In genomic region chr18:62663731-62664336, GRCh38 we compare ENCODE assay signal across 1 cellular context.
A peak's percentile ranks its signal among the peaks of the same experiment; 100 is the strongest.
TF ChIP-seq lines count a peak whose summit lies in the region.

No MANE protein-coding gene starts in this region.

TF ChIP-seq in K562, 482 proteins besides CTCF, POLR2A, EP300 and RAD21 (continued from another document and continues in another):
- no peak for TF ChIP-seq ZBTB49 (CRISPR knock-in tag; IDR thresholded peaks at IDR 0.05; ENCODE audit: borderline replicate concordance)
- no peak for TF ChIP-seq ILK (tag; IDR thresholded peaks at IDR 0.05; ENCODE audit: borderline replicate concordance, low read depth)
- TF ChIP-seq ZNF165 (CRISPR knock-in tag; IDR thresholded peaks at IDR 0.05; ENCODE audit: borderline replicate concordance) = no peak
- no peak for TF ChIP-seq KDM2B (CRISPR knock-in tag; IDR thresholded peaks at IDR 0.05)
- TF ChIP-seq JUN (IDR thresholded peaks at IDR 0.05; ENCODE audit: borderline replicate concordance, low read depth, low read length) = peak; percentile 87
- no peak for TF ChIP-seq JUN (CRISPR knock-in tag; IDR thresholded peaks at IDR 0.05; ENCODE audit: borderline replicate concordance)
- 0 out of 4 replicates have a peak, but pooled peaks of 1 of the 2 experiments have one; percentile 22 for TF ChIP-seq NRF1 (conservative IDR thresholded peaks at IDR 0.05 in 1 of 2, IDR thresholded peaks at IDR 0.05 in 1 of 2)
- TF ChIP-seq CXXC5 (CRISPR knock-in tag; IDR thresholded peaks at IDR 0.05) = 0 out of 2 replicates have a peak, but pooled peaks have one; percentile 18
- TF ChIP-seq XRCC5 (IDR thresholded peaks at IDR 0.05; ENCODE audit: low read depth, low read length) = 0 out of 2 replicates have a peak, but pooled peaks have one; percentile 12
- TF ChIP-seq HDGF (IDR thresholded peaks at IDR 0.05) = no peak
- no peak for TF ChIP-seq TFAM (CRISPR knock-in tag; conservative IDR thresholded peaks at IDR 0.05)
- no peak for TF ChIP-seq SP1 (CRISPR knock-in tag; IDR thresholded peaks at IDR 0.05)
- TF ChIP-seq RBM17 (IDR thresholded peaks at IDR 0.05; ENCODE audit: borderline replicate concordance, low read depth, low read length) = no peak
- no peak for TF ChIP-seq CREB3L1 (IDR thresholded peaks at IDR 0.05; ENCODE audit: borderline replicate concordance, low read depth)
- TF ChIP-seq ZNF384 (IDR thresholded peaks at IDR 0.05; ENCODE audit: low read depth, low read length) = no peak
- no peak for TF ChIP-seq SRSF3 (IDR thresholded peaks at IDR 0.05; ENCODE audit: insufficient read depth, low read length)
- peak; percentile 93 for TF ChIP-seq SMARCE1 (IDR thresholded peaks at IDR 0.05)
- peak; percentile 98 for TF ChIP-seq ATF3 (IDR thresholded peaks at IDR 0.05)
- peak; percentile 88; the same call in 1 of the 2 replicates for TF ChIP-seq ATF3 (CRISPR knock-in tag; conservative IDR thresholded peaks at IDR 0.05)
- no peak for TF ChIP-seq ZNF740 (CRISPR knock-in tag; IDR thresholded peaks at IDR 0.05)
- TF ChIP-seq ZNF740 (tag; IDR thresholded peaks at IDR 0.05) = no peak
- TF ChIP-seq BCOR (IDR thresholded peaks at IDR 0.05) = no peak
- no peak for TF ChIP-seq RHOXF2B (CRISPR knock-in tag; conservative IDR thresholded peaks at IDR 0.05)
- TF ChIP-seq ZBTB40 (IDR thresholded peaks at IDR 0.05) = no peak
- no peak for TF ChIP-seq ZBTB40 (CRISPR knock-in tag; IDR thresholded peaks at IDR 0.05)
- peak; percentile 36 to 92; a peak in 3 of 4 replicates for TF ChIP-seq RCOR1 (IDR thresholded peaks at IDR 0.05; ENCODE audit: borderline replicate concordance in 1 of 2, low read depth in 2 of 2, low read length in 2 of 2)
- no peak for TF ChIP-seq PCBP1 (IDR thresholded peaks at IDR 0.05; ENCODE audit: low read depth, low read length, poor library complexity, severe bottlenecking)
- TF ChIP-seq KDM5B (IDR thresholded peaks at IDR 0.05; ENCODE audit: insufficient replicate concordance, low read depth, low read length) = no peak
- TF ChIP-seq ZNF583 (CRISPR knock-in tag; IDR thresholded peaks at IDR 0.05) = no peak
- peak; percentile 90 for TF ChIP-seq MECOM (CRISPR knock-in tag; IDR thresholded peaks at IDR 0.05)
- TF ChIP-seq ZNF561 (CRISPR knock-in tag; conservative IDR thresholded peaks at IDR 0.05) = no peak
- no peak for TF ChIP-seq TCF15 (CRISPR knock-in tag; IDR thresholded peaks at IDR 0.05)
- no peak for TF ChIP-seq ZC3H8 (IDR thresholded peaks at IDR 0.05)
- peak; percentile 45; the same call in 1 of the 2 replicates for TF ChIP-seq RFX1 (IDR thresholded peaks at IDR 0.05)
- TF ChIP-seq MAFF (IDR thresholded peaks at IDR 0.05; ENCODE audit: low read length) = 0 out of 2 replicates have a peak, but pooled peaks have one; percentile 16
- no peak for TF ChIP-seq MLX (CRISPR knock-in tag; conservative IDR thresholded peaks at IDR 0.05)
- no peak for TF ChIP-seq BRD9 (IDR thresholded peaks at IDR 0.05; ENCODE audit: low read depth, partially characterized antibody)
- TF ChIP-seq ZFP30 (CRISPR knock-in tag; IDR thresholded peaks at IDR 0.05; ENCODE audit: borderline replicate concordance) = no peak
- TF ChIP-seq POU5F1 (IDR thresholded peaks at IDR 0.05; ENCODE audit: borderline replicate concordance, low read depth, low read length, partially characterized antibody) = no peak
- no peak for TF ChIP-seq ZNF764 (CRISPR knock-in tag; IDR thresholded peaks at IDR 0.05; ENCODE audit: low read depth)
- peak; percentile 88 for TF ChIP-seq CBFA2T3 (IDR thresholded peaks at IDR 0.05)
- no peak for TF ChIP-seq KAT8 (IDR thresholded peaks at IDR 0.05; ENCODE audit: low read depth)
- TF ChIP-seq EWSR1 (IDR thresholded peaks at IDR 0.05; ENCODE audit: borderline replicate concordance, low read depth, partially characterized antibody) = no peak
- peak; percentile 36; the same call in 1 of the 2 replicates for TF ChIP-seq CEBPG (CRISPR knock-in tag; IDR thresholded peaks at IDR 0.05)
- no peak for TF ChIP-seq CEBPG (tag; conservative IDR thresholded peaks at IDR 0.05 in 1 of 2, IDR thresholded peaks at IDR 0.05 in 1 of 2)
- TF ChIP-seq FOXP1 (CRISPR knock-in tag; IDR thresholded peaks at IDR 0.05) = no peak
- no peak for TF ChIP-seq ATF6 (CRISPR knock-in tag; IDR thresholded peaks at IDR 0.05)
- TF ChIP-seq ARHGAP35 (IDR thresholded peaks at IDR 0.05; ENCODE audit: partially characterized antibody) = no peak
- no peak for TF ChIP-seq HNRNPL (IDR thresholded peaks at IDR 0.05; ENCODE audit: low read depth, low read length)
- TF ChIP-seq MBD2 (IDR thresholded peaks at IDR 0.05; ENCODE audit: borderline replicate concordance, low read depth) = no peak
- TF ChIP-seq MYNN (IDR thresholded peaks at IDR 0.05) = 0 out of 2 replicates have a peak, but pooled peaks have one; percentile 30
- no peak for TF ChIP-seq MYNN (CRISPR knock-in tag; IDR thresholded peaks at IDR 0.05)
- no peak for TF ChIP-seq SUPT5H (IDR thresholded peaks at IDR 0.05)
- TF ChIP-seq MCM5 (IDR thresholded peaks at IDR 0.05; ENCODE audit: low read depth) = no peak
- TF ChIP-seq MCM7 (IDR thresholded peaks at IDR 0.05) = no peak
